ENCODE assay signal across 8 cellular contexts in genomic region chr5:124747770-124748686, GRCh38. TPM values are rescaled to one million over a fixed set of nuclear protein-coding genes. Genes with fewer than 3 reads are reported as not detected.
A peak's percentile ranks its signal among the peaks of the same experiment; 100 is the strongest.
DNase-seq lines count a peak whose midpoint lies in the region; ATAC-seq and TF ChIP-seq lines count a peak whose summit lies in the region.

No MANE protein-coding gene starts in this region.

- H3K9ac ChIP-seq in Karpas-422 (ENCODE audit: low read length): peak overlapping the region; percentile 81

- H3K9me3 Mint-ChIP-seq in activated naive CD8-positive, alpha-beta T cell treated with anti-CD3 and anti-CD28 coated beads, Interleukin-2, amount 50 U/mL, for 24 hours: peaks cover 4% of the 10 kb centered on the region
- peaks cover 8% of the 10 kb centered on the region for H3K9me3 Mint-ChIP-seq in stimulated activated effector memory CD8-positive, alpha-beta T cell treated with anti-CD3 and anti-CD28 coated beads, Interleukin-12 subunit alpha, Interleukin-12 subunit beta, amount 100 ng/mL, for 72 hours

- no peaks in the 10 kb centered on the region for H3K9me2 ChIP-seq in Karpas-422 (replicated peaks; ENCODE audit: insufficient read depth, low read length)

- H3K36me3 Mint-ChIP-seq in activated naive CD8-positive, alpha-beta T cell treated with anti-CD3 and anti-CD28 coated beads, Interleukin-2, amount 50 U/mL, for 24 hours (ENCODE audit: low read depth): no peaks in the 10 kb centered on the region
- H3K36me3 Mint-ChIP-seq in stimulated activated effector memory CD8-positive, alpha-beta T cell treated with anti-CD3 and anti-CD28 coated beads, Interleukin-12 subunit alpha, Interleukin-12 subunit beta, amount 100 ng/mL, for 72 hours: no peaks in the 10 kb centered on the region

- H3K36me3 ChIP-seq in GM06990 (ENCODE audit: control insufficient read depth, insufficient read depth, low read length) (no peaks in the 10 kb centered on the region), Karpas-422 (ENCODE audit: insufficient read depth, low read length) (no peaks in the 10 kb centered on the region), iPS DF 6.9 (ENCODE audit: control insufficient read depth, insufficient read depth, low read length) (no peaks in the 10 kb centered on the region)

- H3K4me1 ChIP-seq in Karpas-422 (ENCODE audit: low read length) (peaks cover 70% of the 10 kb centered on the region), iPS DF 6.9 (ENCODE audit: control insufficient read depth, insufficient read depth, low read length) (no peaks in the 10 kb centered on the region; the same call in none of the 2 replicates)

- H3K27me3 Mint-ChIP-seq in activated naive CD8-positive, alpha-beta T cell treated with anti-CD3 and anti-CD28 coated beads, Interleukin-2, amount 50 U/mL, for 24 hours: peaks cover 46% of the 10 kb centered on the region

- H3K79me2 ChIP-seq in Karpas-422 (ENCODE audit: low read length): no peaks in the 10 kb centered on the region

- DNase-seq in GM06990 (ENCODE audit: extremely low read depth, insufficient read length): peak; percentile 24
- peak; percentile 90 for DNase-seq in Karpas-422
- DNase-seq in activated naive CD8-positive, alpha-beta T cell treated with anti-CD3 and anti-CD28 coated beads, Interleukin-2, amount 50 U/mL, for 24 hours: no peak
- DNase-seq in iPS DF 6.9 (ENCODE audit: low read depth, low spot score): no peak
- no peak for DNase-seq in stimulated activated effector memory CD8-positive, alpha-beta T cell treated with anti-CD3 and anti-CD28 coated beads, Interleukin-12 subunit alpha, Interleukin-12 subunit beta, amount 100 ng/mL, for 72 hours (ENCODE audit: low spot score in 2 of 2)
- no peak for DNase-seq in inferior parietal cortex (ENCODE audit: extremely low spot score)
- no peak for DNase-seq in activated CD4-positive, alpha-beta T cell treated with anti-CD3 and anti-CD28 coated beads, Interleukin-2, amount 50 U/mL, for 4 hours

- peak; percentile 57 for ATAC-seq in GM21723 (IDR thresholded peaks at IDR 0.05; ENCODE audit: unreplicated experiment)
- ATAC-seq in activated naive CD8-positive, alpha-beta T cell treated with anti-CD3 and anti-CD28 coated beads, Interleukin-2, amount 50 U/mL, for 24 hours: peak; percentile 63
- ATAC-seq in stimulated activated effector memory CD8-positive, alpha-beta T cell treated with anti-CD3 and anti-CD28 coated beads, Interleukin-12 subunit alpha, Interleukin-12 subunit beta, amount 100 ng/mL, for 72 hours: no peak

- no peaks in the 10 kb centered on the region for H3K27me3 ChIP-seq in GM06990 (replicated peaks; ENCODE audit: control insufficient read depth, insufficient read depth, low read length)
- no peaks in the 10 kb centered on the region for H3K27me3 ChIP-seq in Karpas-422 (ENCODE audit: low read length)
- no peaks in the 10 kb centered on the region for H3K27me3 ChIP-seq in iPS DF 6.9 (ENCODE audit: control insufficient read depth, insufficient read depth, low read length)

- H4K20me1 ChIP-seq in Karpas-422 (ENCODE audit: insufficient read depth, low read depth, low read length): no peaks in the 10 kb centered on the region

- H2AFZ ChIP-seq in Karpas-422 (ENCODE audit: low read length): peak overlapping the region; percentile 50

- TF ChIP-seq CTCF in GM06990 (IDR thresholded peaks at IDR 0.05; ENCODE audit: insufficient read depth, low read length, poor library complexity, severe bottlenecking): no peak

- H3K4me1 Mint-ChIP-seq in activated naive CD8-positive, alpha-beta T cell treated with anti-CD3 and anti-CD28 coated beads, Interleukin-2, amount 50 U/mL, for 24 hours: peaks cover 30% of the 10 kb centered on the region
- no peaks in the 10 kb centered on the region for H3K4me1 Mint-ChIP-seq in stimulated activated effector memory CD8-positive, alpha-beta T cell treated with anti-CD3 and anti-CD28 coated beads, Interleukin-12 subunit alpha, Interleukin-12 subunit beta, amount 100 ng/mL, for 72 hours

- peak overlapping the region; percentile 99 for H3K4me2 ChIP-seq in Karpas-422 (ENCODE audit: low read depth, low read length, poor library complexity, severe bottlenecking)

- H3K27ac ChIP-seq in Karpas-422 (ENCODE audit: low read length): peak overlapping the region; percentile 98
- peak overlapping the region; percentile 42 for H3K27ac ChIP-seq in iPS DF 6.9 (ENCODE audit: low read length)

- H3K27ac Mint-ChIP-seq in activated naive CD8-positive, alpha-beta T cell treated with anti-CD3 and anti-CD28 coated beads, Interleukin-2, amount 50 U/mL, for 24 hours: no peak overlapping the region
- no peak overlapping the region for H3K27ac Mint-ChIP-seq in stimulated activated effector memory CD8-positive, alpha-beta T cell treated with anti-CD3 and anti-CD28 coated beads, Interleukin-12 subunit alpha, Interleukin-12 subunit beta, amount 100 ng/mL, for 72 hours

- peak overlapping the region; percentile 77 for H3K4me3 Mint-ChIP-seq in activated naive CD8-positive, alpha-beta T cell treated with anti-CD3 and anti-CD28 coated beads, Interleukin-2, amount 50 U/mL, for 24 hours
- H3K4me3 Mint-ChIP-seq in stimulated activated effector memory CD8-positive, alpha-beta T cell treated with anti-CD3 and anti-CD28 coated beads, Interleukin-12 subunit alpha, Interleukin-12 subunit beta, amount 100 ng/mL, for 72 hours: peak overlapping the region; percentile 46

- H3K4me3 ChIP-seq in GM06990 (replicated peaks; ENCODE audit: low read depth, low read length) (peak overlapping the region; percentile 79), Karpas-422 (ENCODE audit: low read length) (peak overlapping the region; percentile 78), iPS DF 6.9 (ENCODE audit: low read length) (peak overlapping the region; percentile 84; the same call in 1 of the 2 replicates)

- WGBS in iPS DF 6.9 (ENCODE audit: insufficient coverage, insufficient read length): no CpG with 5 or more reads among the region's 17 CpGs

- H3K9me3 ChIP-seq in Karpas-422 (ENCODE audit: low read length) (no peaks in the 10 kb centered on the region), iPS DF 6.9 (ENCODE audit: control insufficient read depth, insufficient read depth, low read length) (no peaks in the 10 kb centered on the region)

RNA-seq across cellular contexts. Expression of gene ZNF608, which starts 1.6 kb away (rescaled TPM):
- 12.1 and 12.8 TPM in 2 replicates for total RNA-seq in Karpas-422 (2014; rRNA removed; shearing (Covaris generic); ENCODE audit: low replicate concordance)

Comparison
In these comparisons a context has a peak if more than half of its experiments do, and no peak if none do; other contexts are left out.
1. DNase-seq: peak in GM06990 (single experiment) and Karpas-422 (single experiment); none in activated naive CD8-positive, alpha-beta T cell treated with anti-CD3 and anti-CD28 coated beads, Interleukin-2, amount 50 U/mL, for 24 hours (single experiment), iPS DF 6.9 (single experiment), stimulated activated effector memory CD8-positive, alpha-beta T cell treated with anti-CD3 and anti-CD28 coated beads, Interleukin-12 subunit alpha, Interleukin-12 subunit beta, amount 100 ng/mL, for 72 hours (0 of 2), inferior parietal cortex (single experiment) and activated CD4-positive, alpha-beta T cell treated with anti-CD3 and anti-CD28 coated beads, Interleukin-2, amount 50 U/mL, for 4 hours (0 of 2).
2. Peak in every context shown above with its lines, with median percentiles within 50 percentile points of each other: H3K4me3 ChIP-seq.